In genomic region chr14:95349241-95349640, GRCh38 we compare ENCODE assay signal across 1 cellular context.
TF ChIP-seq lines count a peak whose summit lies in the region.

No MANE protein-coding gene starts in this region.

TF ChIP-seq in HepG2, 621 proteins besides CTCF, POLR2A, EP300 and RAD21 (continued from another document):
- no peak for TF ChIP-seq ZNF770 (CRISPR knock-in tag; IDR thresholded peaks at IDR 0.05)
